19 cellular contexts compared by ENCODE assay signal in the genomic region with DNA sequence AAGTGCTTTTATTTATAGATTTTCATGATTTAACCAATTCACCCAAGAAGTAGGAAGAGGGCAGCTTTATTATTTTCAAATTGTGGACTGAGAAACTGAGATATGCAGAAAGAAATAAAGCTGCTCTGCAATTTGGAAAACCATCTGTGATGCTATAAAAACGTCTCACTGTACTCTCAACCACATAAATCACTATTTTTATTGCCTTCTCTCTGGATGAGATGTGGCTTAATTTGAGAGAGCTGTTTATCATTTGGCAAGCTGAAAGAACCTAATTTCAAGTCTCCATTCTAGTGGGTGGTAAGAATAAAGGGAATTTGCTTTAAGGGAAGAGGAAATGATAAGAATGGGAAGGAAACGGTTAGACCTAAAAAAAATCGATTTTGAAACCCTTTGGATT.
"Had no signal": no experiment of that assay in that cellular context is flagged by ENCODE, and none has a peak within 500 bp of the region (broad histone marks: within the 10 kb centered on the region; RNA-seq: fewer than 3 reads in every experiment).

No MANE protein-coding gene starts in this region.

- H3K4me1 Mint-ChIP-seq: activated CD4-positive, alpha-beta T cell treated with anti-CD3 and anti-CD28 coated beads, Interleukin-2, amount 10 ng/mL, durations not matched to agents 7 days and 5 days had no signal

- H3K36me3 ChIP-seq: esophagus squamous epithelium, right atrium auricular region, suprapubic skin, upper lobe of left lung had no signal

- FAIRE-seq: colon, small intestine had no signal

- H3K4me3 ChIP-seq: esophagus squamous epithelium, right atrium auricular region, suprapubic skin, upper lobe of left lung had no signal

- H3K4me3 Mint-ChIP-seq: activated CD4-positive, alpha-beta T cell treated with anti-CD3 and anti-CD28 coated beads, Interleukin-2, amount 10 ng/mL, durations not matched to agents 7 days and 5 days; activated naive CD8-positive, alpha-beta T cell; natural killer cell treated with Interleukin-12 subunit alpha and Interleukin-12 subunit beta and Interleukin-15 and Interleukin-18, amount 100 ng/mL, for 72 hours had no signal

- DNase-seq: activated CD4-positive, alpha-beta T cell treated with anti-CD3 and anti-CD28 coated beads, Interleukin-2, amount 10 ng/mL, durations not matched to agents 7 days and 5 days; activated gamma-delta T cell treated with Interleukin-2 at 50 U/mL for 16 hours; amniotic stem cell; caudate nucleus; esophagus squamous epithelium; foreskin melanocyte; mesendoderm; occipital lobe; small intestine; stimulated activated CD4-positive, alpha-beta T cell treated with anti-CD3 and anti-CD28 coated beads, Interleukin-4, amount 100 ng/mL, for 24 hours; stimulated activated naive CD8-positive, alpha-beta T cell treated with anti-CD3 and anti-CD28 coated beads, Interleukin-15, Interleukin-2, amounts not matched to agents 100 U/mL and 50 U/mL, for 24 hours; T-helper 2 cell; upper lobe of left lung had no signal

- H3K27me3 ChIP-seq: right atrium auricular region, suprapubic skin, upper lobe of left lung had no signal

- H3K27me3 Mint-ChIP-seq: activated naive CD8-positive, alpha-beta T cell; progenitor cell of endocrine pancreas had no signal

- H3K27ac ChIP-seq: esophagus squamous epithelium, right atrium auricular region, suprapubic skin, upper lobe of left lung had no signal

- H3K27ac Mint-ChIP-seq: activated CD4-positive, alpha-beta T cell treated with anti-CD3 and anti-CD28 coated beads, Interleukin-2, amount 10 ng/mL, durations not matched to agents 7 days and 5 days; activated naive CD8-positive, alpha-beta T cell; natural killer cell treated with Interleukin-12 subunit alpha and Interleukin-12 subunit beta and Interleukin-15 and Interleukin-18, amount 100 ng/mL, for 72 hours; progenitor cell of endocrine pancreas had no signal
